Comparison of ENCODE assay signal across 8 cellular contexts in the genomic region with DNA sequence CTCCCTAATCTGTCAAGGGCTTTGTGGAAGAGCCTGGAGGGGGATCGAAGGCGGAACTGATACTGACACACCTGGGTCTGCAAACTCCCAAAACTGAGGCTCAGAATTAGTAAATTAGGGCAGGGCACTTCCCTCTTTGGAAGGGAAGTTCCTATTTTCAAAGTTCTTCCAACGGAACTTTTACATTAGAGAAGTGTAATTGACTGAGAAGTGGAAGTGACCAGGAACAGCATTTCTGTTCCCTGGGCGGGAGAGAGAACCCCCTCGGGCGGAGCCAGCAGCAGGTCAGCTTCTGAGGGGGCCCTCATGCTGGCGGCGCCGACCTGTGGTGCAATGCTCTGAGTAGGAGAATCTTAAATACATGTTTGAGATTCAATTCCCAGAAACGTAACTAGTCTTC. TPM values are rescaled to one million over a fixed set of nuclear protein-coding genes. Genes with fewer than 3 reads are reported as not detected.
DNase-seq lines count a peak whose midpoint lies in the region; ATAC-seq and TF ChIP-seq lines count a peak whose summit lies in the region.

No MANE protein-coding gene starts in this region.

- H3K27ac ChIP-seq in PC-3 (ENCODE audit: low read length) (no peak overlapping the region), fibroblast of lung (ENCODE audit: insufficient read depth, low read length) (no peak overlapping the region), gastrocnemius medialis (peak overlapping the region; percentile 89 to 98 (median 94))

- CTCF ChIA-PET in PC-3 (lab: Charles Lee): no interaction called here

- no peak overlapping the region for H3K4me3 ChIP-seq in PC-3 (ENCODE audit: low read length)
- peak overlapping the region in 3 of 4 experiments; percentile 41 to 93 (median 50) for H3K4me3 ChIP-seq in fibroblast of lung (replicated peaks in 1 of 4; ENCODE audit: control extremely low read depth in 1 of 4, insufficient read depth in 1 of 4, low read depth in 3 of 4, low read length in 4 of 4)
- peak overlapping the region; percentile 73 to 98 (median 90) for H3K4me3 ChIP-seq in gastrocnemius medialis

- POLR2A ChIA-PET in PC-3 (lab: Charles Lee; ENCODE audit: unreplicated experiment): interaction anchor here (0.6 kb wide), 1 partner anchor 14 kb away, joined by 4 read pairs; no protein-coding TSS in a partner anchor

- H3K4me1 ChIP-seq in PC-3 (ENCODE audit: insufficient read depth, low read length) (peaks cover 18% of the 10 kb centered on the region), fibroblast of lung (ENCODE audit: control insufficient read depth, extremely low read depth, insufficient read depth, low read length) (peaks cover 5% of the 10 kb centered on the region), gastrocnemius medialis (peaks cover 15 to 16% of the 10 kb centered on the region in 2 donors)

- H3K4me2 ChIP-seq in PC-3 (ENCODE audit: low read length): peak overlapping the region; percentile 90; the same call in 1 of the 2 replicates
- peak overlapping the region; percentile 77 for H3K4me2 ChIP-seq in fibroblast of lung (ENCODE audit: extremely low read depth, insufficient read depth, low read length)

- TSS peak; percentile 80 for BruUV-seq in PC-3 (replicated peaks; lab: Mats Ljungman, UMichigan)

- H2AFZ ChIP-seq in PC-3 (ENCODE audit: low read length): peak overlapping the region; percentile 100
- H2AFZ ChIP-seq in fibroblast of lung (ENCODE audit: low read length): peak overlapping the region; percentile 73

- H3K9me3 ChIP-seq in PC-3 (ENCODE audit: low read length) (no peaks in the 10 kb centered on the region), fibroblast of lung (ENCODE audit: control insufficient read depth, insufficient read depth, low read depth, low read length) (no peaks in the 10 kb centered on the region), gastrocnemius medialis (no peaks in the 10 kb centered on the region)

- TF ChIP-seq POLR2A in gastrocnemius medialis (IDR thresholded peaks at IDR 0.05): no peak

- no peaks in the 10 kb centered on the region for H3K36me3 ChIP-seq in PC-3 (ENCODE audit: low read depth, low read length)
- H3K36me3 ChIP-seq in fibroblast of lung (ENCODE audit: control insufficient read depth, insufficient read depth, low read length): no peaks in the 10 kb centered on the region
- H3K36me3 ChIP-seq in gastrocnemius medialis: no peaks in the 10 kb centered on the region

- H3K9me2 ChIP-seq in PC-3 (replicated peaks; ENCODE audit: low read length): no peaks in the 10 kb centered on the region

- DNase-seq in GM13976 (ENCODE audit: low spot score): peak; percentile 24
- DNase-seq in PC-3: no peak
- no peak for DNase-seq in fibroblast of lung (ENCODE audit: low read depth in 2 of 2)
- peak in 1 of 2 donors; percentile 28 for DNase-seq in gastrocnemius medialis
- DNase-seq in NCI-H2081 treated with DMSO at 0.1 percent for 48 hours (lab: John Stamatoyannopoulos, UW): no peak
- no peak for DNase-seq in HUDEP-2 (lab: John Stamatoyannopoulos, UW; ENCODE audit: unreplicated experiment in 76 of 76)
- no peak for DNase-seq in NCI-H2107 treated with DMSO at 0.1 percent for 48 hours (lab: John Stamatoyannopoulos, UW; ENCODE audit: unreplicated experiment)

- no peak for ATAC-seq in PC-3
- no peak for ATAC-seq in gastrocnemius medialis
- no peak for ATAC-seq in GM19328 (IDR thresholded peaks at IDR 0.05; ENCODE audit: unreplicated experiment)

- in situ Hi-C loops in GM13976 (cut with MboI; ENCODE audit: low sequenced_read_pairs, unreplicated experiment): no loop called here
- in situ Hi-C loops in gastrocnemius medialis (cut with MboI; ENCODE audit: low sequenced_read_pairs in 4 of 4): loop anchor here in 1 of 4 donors (10.0 kb wide), 1 partner anchor 120 kb away; no protein-coding TSS in a partner anchor

- TF ChIP-seq CTCF in GM13976 (IDR thresholded peaks at IDR 0.05; ENCODE audit: borderline replicate concordance, control extremely low read depth, extremely low read depth, insufficient read depth, missing control alignments) (no peak), PC-3 (conservative IDR thresholded peaks at IDR 0.05; ENCODE audit: low read depth, low read length) (no peak), fibroblast of lung (conservative IDR thresholded peaks at IDR 0.05 in 1 of 2, IDR thresholded peaks at IDR 0.05 in 1 of 2; ENCODE audit: low read depth in 1 of 2, low read length in 2 of 2) (no peak), gastrocnemius medialis (IDR thresholded peaks at IDR 0.05 in 4 of 5, conservative IDR thresholded peaks at IDR 0.05 in 1 of 5) (no peak)

- H4K20me1 ChIP-seq in PC-3 (ENCODE audit: low read length) (0 out of 2 replicates have a peak, but pooled peaks cover 7% of the 10 kb centered on the region), fibroblast of lung (ENCODE audit: control insufficient read depth, extremely low read depth, insufficient read depth, low read length) (no peaks in the 10 kb centered on the region)

- intact Hi-C loops in PC-3 (cut with micrococcal nuclease) (loop anchor here (5.0 kb wide), 1 partner anchor 117 kb away; no protein-coding TSS in a partner anchor), gastrocnemius medialis (cut with DNase I; ENCODE audit: low total_unique reads) (loop anchor here (1.0 to 10.0 kb wide), 7 partner anchors 62 to 270 kb away; a partner anchor contains a TSS)

- peak overlapping the region; percentile 87 for H3K9ac ChIP-seq in PC-3 (ENCODE audit: low read length)
- no peak overlapping the region for H3K9ac ChIP-seq in fibroblast of lung (ENCODE audit: insufficient read depth, low read length)

- H3K79me2 ChIP-seq in PC-3 (ENCODE audit: low read length) (peaks cover 38% of the 10 kb centered on the region), fibroblast of lung (ENCODE audit: control insufficient read depth, insufficient read depth, low read length) (peaks cover 37% of the 10 kb centered on the region)

- H3K27me3 ChIP-seq in PC-3 (ENCODE audit: low read length) (no peaks in the 10 kb centered on the region), fibroblast of lung (ENCODE audit: control insufficient read depth, insufficient read depth, low read length) (no peaks in the 10 kb centered on the region), gastrocnemius medialis (no peaks in the 10 kb centered on the region)

- H3F3A ChIP-seq in PC-3 (ENCODE audit: low read length, unreplicated experiment): no peaks in the 10 kb centered on the region

RNA-seq across cellular contexts. Expression of a gene that starts 1.1 kb away (rescaled TPM):
- total RNA-seq in PC-3 (2014; rRNA removed) (11.4 and 15.3 TPM in 2 replicates), fibroblast of lung (6.4 and 12.4 TPM in 2 replicates), gastrocnemius medialis (1 to 10 TPM; 3.0 to 6.7 (median 4.5) TPM)
- polyA plus RNA-seq in fibroblast of lung: 11.1 and 17.6 TPM in 2 replicates
- polyA plus RNA-seq in fibroblast of lung (2012): 8.0 and 9.2 TPM in 2 replicates
- polyA minus RNA-seq in fibroblast of lung (ENCODE audit: low replicate concordance): 14.3 and 35.8 TPM in 2 replicates

RNA-seq across cellular contexts. Expression of a gene that starts 19.8 kb away (rescaled TPM):
- total RNA-seq in PC-3 (2014; rRNA removed): 0.87 TPM in 1 of 2 replicates, not detected in the other
- not detected in 2 replicates for total RNA-seq in fibroblast of lung
- polyA plus RNA-seq in fibroblast of lung: not detected in 2 replicates
- not detected in 2 replicates for polyA plus RNA-seq in fibroblast of lung (2012)
- not detected in 2 replicates for polyA minus RNA-seq in fibroblast of lung (ENCODE audit: low replicate concordance)
- under 1 TPM in 1 of 4 donors, not detected in 3; 0.46 TPM for total RNA-seq in gastrocnemius medialis

RNA-seq across cellular contexts. Expression of a gene that starts 36.6 kb away (rescaled TPM):
- 16.8 and 17.2 TPM in 2 replicates for total RNA-seq in PC-3 (2014; rRNA removed)
- total RNA-seq in fibroblast of lung: 12.8 and 21.3 TPM in 2 replicates
- 5.7 and 6.6 TPM in 2 replicates for polyA plus RNA-seq in fibroblast of lung
- 9.1 and 10.6 TPM in 2 replicates for polyA plus RNA-seq in fibroblast of lung (2012)
- polyA minus RNA-seq in fibroblast of lung (ENCODE audit: low replicate concordance): 18.2 and 18.3 TPM in 2 replicates
- total RNA-seq in gastrocnemius medialis: 10 to 100 TPM; 12.2 to 21.3 (median 16.4) TPM

RNA-seq across cellular contexts. Expression of a gene that starts 56.2 kb away (rescaled TPM):
- total RNA-seq in PC-3 (2014; rRNA removed) (0.15 and 0.63 TPM in 2 replicates), fibroblast of lung (under 0.01 and 0.17 TPM in 2 replicates), gastrocnemius medialis (not detected)
- 0.05 and 0.12 TPM in 2 replicates for polyA plus RNA-seq in fibroblast of lung
- polyA plus RNA-seq in fibroblast of lung (2012): 0.23 and 0.30 TPM in 2 replicates
- polyA minus RNA-seq in fibroblast of lung (ENCODE audit: low replicate concordance): 0.63 and 0.93 TPM in 2 replicates

Comparison
In these comparisons a context has a peak if more than half of its experiments do, and no peak if none do; other contexts are left out.
1. H3K27ac ChIP-seq: peak in gastrocnemius medialis (4 of 4); none in PC-3 (single experiment) and fibroblast of lung (single experiment).